In genomic region chr2:48189552-48190228, GRCh38 we compare ENCODE assay signal across 1 cellular context.
TF ChIP-seq lines count a peak whose summit lies in the region.

No MANE protein-coding gene starts in this region.

TF ChIP-seq in K562, 482 proteins besides CTCF, POLR2A, EP300 and RAD21 (continued from another document):
- TF ChIP-seq ZC3H11A (IDR thresholded peaks at IDR 0.05; ENCODE audit: low read depth, low read length) (no peak), HES1 (IDR thresholded peaks at IDR 0.05; ENCODE audit: low read depth) (peak; percentile 53; the same call in 1 of the 2 replicates), RBM17 (IDR thresholded peaks at IDR 0.05; ENCODE audit: borderline replicate concordance, low read depth, low read length) (no peak), SPI1 (IDR thresholded peaks at IDR 0.05; ENCODE audit: borderline replicate concordance, low read depth, low read length) (peak; percentile 52; the same call in 1 of the 2 replicates), BHLHE40 (IDR thresholded peaks at IDR 0.05; ENCODE audit: low read length) (peak; percentile 27; the same call in 1 of the 2 replicates), MITF (IDR thresholded peaks at IDR 0.05) (peak; percentile 60; the same call in 1 of the 2 replicates), RB1 (IDR thresholded peaks at IDR 0.05; ENCODE audit: low read depth) (no peak), ZNF780A (CRISPR knock-in tag; IDR thresholded peaks at IDR 0.05) (no peak), ZNF408 (CRISPR knock-in tag; IDR thresholded peaks at IDR 0.05; ENCODE audit: low read depth) (no peak), ARHGAP35 (IDR thresholded peaks at IDR 0.05; ENCODE audit: partially characterized antibody) (no peak), ARID1B (IDR thresholded peaks at IDR 0.05) (0 out of 2 replicates have a peak, but pooled peaks have one; percentile 13), PCBP2 (IDR thresholded peaks at IDR 0.05; ENCODE audit: low read depth, low read length, poor library complexity, severe bottlenecking) (no peak), L3MBTL2 (IDR thresholded peaks at IDR 0.05) (peak; percentile 22; the same call in 1 of the 2 replicates), NBN (IDR thresholded peaks at IDR 0.05; ENCODE audit: low read depth) (no peak), ZNF592 (IDR thresholded peaks at IDR 0.05) (no peak), CREB3 (tag; conservative IDR thresholded peaks at IDR 0.05; ENCODE audit: low read depth) (no peak), ZNF3 (CRISPR knock-in tag; IDR thresholded peaks at IDR 0.05) (no peak), POLR2B (IDR thresholded peaks at IDR 0.05; ENCODE audit: low read depth, partially characterized antibody) (no peak), ZBTB49 (CRISPR knock-in tag; IDR thresholded peaks at IDR 0.05; ENCODE audit: borderline replicate concordance) (no peak), KDM1A (IDR thresholded peaks at IDR 0.05) (0 out of 4 replicates have a peak, but pooled peaks of 1 of the 2 experiments have one; percentile 40), RAD51 (IDR thresholded peaks at IDR 0.05; ENCODE audit: borderline replicate concordance, low read depth) (0 out of 2 replicates have a peak, but pooled peaks have one; percentile 18), RCOR1 (IDR thresholded peaks at IDR 0.05; ENCODE audit: borderline replicate concordance in 1 of 2, low read depth in 2 of 2, low read length in 2 of 2) (peak in 1 of 2 experiments; percentile 79; a peak in 1 of 4 replicates), ZNF586 (CRISPR knock-in tag; conservative IDR thresholded peaks at IDR 0.05) (no peak), ELF1 (tag; IDR thresholded peaks at IDR 0.05) (peak; percentile 39; the same call in 1 of the 2 replicates), JUND (IDR thresholded peaks at IDR 0.05; ENCODE audit: borderline replicate concordance, low read depth, low read length) (peak; percentile 39; the same call in 1 of the 2 replicates), JUND (tag; IDR thresholded peaks at IDR 0.05; ENCODE audit: borderline replicate concordance, low read depth, low read length) (peak; percentile 71; the same call in 2 of the 3 replicates), NR2C2 (CRISPR knock-in tag; IDR thresholded peaks at IDR 0.05) (no peak), NR2C2 (tag; IDR thresholded peaks at IDR 0.05) (peak; percentile 59; the same call in 1 of the 2 replicates), ATF7 (IDR thresholded peaks at IDR 0.05) (no peak), HCFC1 (IDR thresholded peaks at IDR 0.05; ENCODE audit: low read depth, low read length) (no peak), MYC (IDR thresholded peaks at IDR 0.05; ENCODE audit: low read depth, low read length) (0 out of 2 replicates have a peak, but pooled peaks have one; percentile 19), MYC (CRISPR knock-in tag; IDR thresholded peaks at IDR 0.05; ENCODE audit: borderline replicate concordance, low read depth) (no peak), SMAD4 (CRISPR knock-in tag; conservative IDR thresholded peaks at IDR 0.05) (no peak), RBFOX2 (IDR thresholded peaks at IDR 0.05; ENCODE audit: low read depth, low read length) (no peak), HOXB6 (CRISPR knock-in tag; IDR thresholded peaks at IDR 0.05; ENCODE audit: borderline replicate concordance) (no peak), CSDE1 (IDR thresholded peaks at IDR 0.05) (no peak), EZH2 (IDR thresholded peaks at IDR 0.05; ENCODE audit: borderline replicate concordance, low read depth, low read length) (no peak), MEIS2 (IDR thresholded peaks at IDR 0.05; ENCODE audit: partially characterized antibody) (peak; percentile 17), ZNF507 (tag; conservative IDR thresholded peaks at IDR 0.05) (no peak), ZNF57 (CRISPR knock-in tag; IDR thresholded peaks at IDR 0.05) (no peak), MEF2A (IDR thresholded peaks at IDR 0.05; ENCODE audit: control insufficient read depth, low read depth, low read length) (no peak), EP400 (IDR thresholded peaks at IDR 0.05) (no peak), ZNF77 (CRISPR knock-in tag; IDR thresholded peaks at IDR 0.05) (no peak), AFF1 (IDR thresholded peaks at IDR 0.05; ENCODE audit: low read depth in 1 of 2, partially characterized antibody in 2 of 2) (no peak), NONO (IDR thresholded peaks at IDR 0.05; ENCODE audit: low read depth in 2 of 2, low read length in 1 of 2) (no peak), PHF21A (IDR thresholded peaks at IDR 0.05; ENCODE audit: borderline replicate concordance, low read depth) (no peak), PPARD (CRISPR knock-in tag; IDR thresholded peaks at IDR 0.05) (no peak), CHD4 (IDR thresholded peaks at IDR 0.05; ENCODE audit: insufficient read depth, insufficient replicate concordance, low read depth, low read length, poor library complexity, severe bottlenecking) (no peak), SRF (CRISPR knock-in tag; IDR thresholded peaks at IDR 0.05) (no peak), MIER1 (IDR thresholded peaks at IDR 0.05; ENCODE audit: low read depth) (no peak), SOX6 (IDR thresholded peaks at IDR 0.05) (peak; percentile 63; the same call in 1 of the 2 replicates), XRCC5 (IDR thresholded peaks at IDR 0.05; ENCODE audit: low read depth, low read length) (no peak), NFE2 (IDR thresholded peaks at IDR 0.05; ENCODE audit: low read depth) (0 out of 2 replicates have a peak, but pooled peaks have one; percentile 20), HDAC2 (IDR thresholded peaks at IDR 0.05) (no peak), POLR2G (IDR thresholded peaks at IDR 0.05; ENCODE audit: low read depth, low read length) (no peak), U2AF2 (optimal IDR thresholded peaks at IDR 0.05; ENCODE audit: low read depth, low read length) (no peak), KLF13 (tag; IDR thresholded peaks at IDR 0.05; ENCODE audit: borderline replicate concordance, low read depth) (no peak)
TF ChIP-seq in K562: peak in this region for 17.
